8 cellular contexts compared by ENCODE assay signal in genomic region chr1:32991819-32992488, GRCh38. TPM values are rescaled to one million over a fixed set of nuclear protein-coding genes. Genes with fewer than 3 reads are reported as not detected.
DNase-seq lines count a peak whose midpoint lies in the region; ATAC-seq and TF ChIP-seq lines count a peak whose summit lies in the region.

No MANE protein-coding gene starts in this region.

- H3K4me3 ChIP-seq in GM06990 (replicated peaks; ENCODE audit: low read depth, low read length) (no peak overlapping the region; the same call in 1 of the 2 replicates), Peyer's patch (no peak overlapping the region), mesodermal cell (ENCODE audit: extremely low read depth, insufficient read depth, low read length, poor library complexity, severe bottlenecking) (no peak overlapping the region)

- ATAC-seq in GM21528 (IDR thresholded peaks at IDR 0.05; ENCODE audit: low FRiP score, unreplicated experiment): peak; percentile 45

- H3K4me1 ChIP-seq in Peyer's patch: peaks cover 6 to 27% (median 20%) of the 10 kb centered on the region in 4 donors
- peaks cover 27% of the 10 kb centered on the region for H3K4me1 ChIP-seq in mesodermal cell (ENCODE audit: control insufficient read depth, insufficient read depth, low read length, poor library complexity, severe bottlenecking)

- DNase-seq in GM06990 (ENCODE audit: extremely low read depth, insufficient read length) (peak; percentile 41), Peyer's patch (peak in 1 of 3 donors; percentile 25), GM13977 (ENCODE audit: low spot score) (no peak), NOMO-1 treated with DMSO at 0.1 percent for 48 hours (lab: John Stamatoyannopoulos, UW; ENCODE audit: unreplicated experiment) (no peak), putamen (ENCODE audit: low spot score) (no peak), foreskin melanocyte (no peak)

- H3K27ac ChIP-seq in Peyer's patch: peak overlapping the region; percentile 67 to 93 (median 78)
- peak overlapping the region; percentile 7 for H3K27ac ChIP-seq in mesodermal cell (ENCODE audit: low read depth, low read length, severe bottlenecking)

- no peaks in the 10 kb centered on the region for H3K9me3 ChIP-seq in Peyer's patch
- H3K9me3 ChIP-seq in mesodermal cell (ENCODE audit: control insufficient read depth, low read length): no peaks in the 10 kb centered on the region

- TF ChIP-seq POLR2A in Peyer's patch (IDR thresholded peaks at IDR 0.05): no peak

- TF ChIP-seq CTCF in GM06990 (IDR thresholded peaks at IDR 0.05; ENCODE audit: insufficient read depth, low read length, poor library complexity, severe bottlenecking) (no peak), Peyer's patch (IDR thresholded peaks at IDR 0.05) (no peak), GM13977 (IDR thresholded peaks at IDR 0.05; ENCODE audit: extremely low read depth, insufficient read depth, missing control alignments) (no peak)

- H3K27me3 ChIP-seq in GM06990 (replicated peaks; ENCODE audit: control insufficient read depth, insufficient read depth, low read length): no peaks in the 10 kb centered on the region
- H3K27me3 ChIP-seq in Peyer's patch: no peaks in the 10 kb centered on the region

- in situ Hi-C loops in GM13977 (cut with MboI; ENCODE audit: low pct_unique_long_range_greater_than_20kb, low sequenced_read_pairs, unreplicated experiment): no loop called here

- H3K36me3 ChIP-seq in GM06990 (ENCODE audit: control insufficient read depth, insufficient read depth, low read length): peaks cover 2% of the 10 kb centered on the region; the same call in 1 of the 2 replicates
- H3K36me3 ChIP-seq in Peyer's patch: no peaks in the 10 kb centered on the region
- no peaks in the 10 kb centered on the region for H3K36me3 ChIP-seq in mesodermal cell (ENCODE audit: control insufficient read depth, insufficient read depth, low read length)

- 84 to 87% methylated on average over 4 to 9 of the region's 9 CpGs for WGBS in mesodermal cell (ENCODE audit: insufficient coverage in 2 of 2), 2 experiments

RNA-seq across cellular contexts. Expression of gene RNF19B, which starts 27.3 kb away (rescaled TPM):
- total RNA-seq in Peyer's patch: 10 to 100 TPM; 28.1 to 62.1 (median 54.6) TPM
- 13.0 TPM for polyA plus RNA-seq in mesodermal cell (2013, experiment 1 of 2)
- polyA plus RNA-seq in mesodermal cell (2013, experiment 2 of 2): 11.7 TPM

RNA-seq across cellular contexts. Expression of gene AK2, which starts 44.7 kb away (rescaled TPM):
- 100 to 1,000 TPM; 273 to 366 (median 293) TPM for total RNA-seq in Peyer's patch
- polyA plus RNA-seq in mesodermal cell (2013, experiment 1 of 2): 79.2 TPM
- 68.7 TPM for polyA plus RNA-seq in mesodermal cell (2013, experiment 2 of 2)
